In genomic region chr7:107890493-107890961, GRCh38 we compare ENCODE assay signal across 8 cellular contexts. TPM values are rescaled to one million over a fixed set of nuclear protein-coding genes. Genes with fewer than 3 reads are reported as not detected.
DNase-seq lines count a peak whose midpoint lies in the region; ATAC-seq and TF ChIP-seq lines count a peak whose summit lies in the region.

No MANE protein-coding gene starts in this region.

- H3K4me1 Mint-ChIP-seq in CD8-positive, alpha-beta memory T cell = peaks cover 43 to 51% (median 48%) of the 10 kb centered on the region in 3 donors

- no peak for TF ChIP-seq CTCF in MM.1S (IDR thresholded peaks at IDR 0.05; ENCODE audit: low read length)

- H3K27me3 Mint-ChIP-seq in CD8-positive, alpha-beta memory T cell = peaks cover 5 to 6% of the 10 kb centered on the region in 2 donors

- peak overlapping the region; percentile 93 for H3K27ac ChIP-seq in CD8-positive, alpha-beta memory T cell (ENCODE audit: low read depth, low read length)
- H3K27ac ChIP-seq in MM.1S (ENCODE audit: low read length) (peak overlapping the region; percentile 80; the same call in 1 of the 2 replicates), cingulate gyrus (ENCODE audit: low read depth, low read length) (peak overlapping the region; percentile 94)

- H3K9me2 ChIP-seq in MM.1S (replicated peaks; ENCODE audit: insufficient read depth, low read length) = no peaks in the 10 kb centered on the region

- peaks cover 10% of the 10 kb centered on the region for H3K36me3 ChIP-seq in CD8-positive, alpha-beta memory T cell (ENCODE audit: insufficient read depth, low read length)
- H3K36me3 ChIP-seq in MM.1S (replicated peaks; ENCODE audit: insufficient read depth, low read length) = peaks cover 8% of the 10 kb centered on the region; the same call in 1 of the 2 replicates

- peak overlapping the region; percentile 83 for H3K9ac ChIP-seq in MM.1S (ENCODE audit: low read length)

- H3K79me2 ChIP-seq in MM.1S (ENCODE audit: low read length) = peaks cover 41% of the 10 kb centered on the region

- H4K20me1 ChIP-seq in MM.1S (ENCODE audit: insufficient read depth, low read length) = 0 out of 2 replicates have a peak, but pooled peaks cover 4% of the 10 kb centered on the region

- peak; percentile 7 for ATAC-seq in GM21515 (IDR thresholded peaks at IDR 0.05; ENCODE audit: unreplicated experiment)

- peaks cover 36% of the 10 kb centered on the region for H3K4me1 ChIP-seq in CD8-positive, alpha-beta memory T cell (ENCODE audit: insufficient read depth, low read length)
- H3K4me1 ChIP-seq in MM.1S (ENCODE audit: low read length) (peaks cover 10% of the 10 kb centered on the region), mononuclear cell (ENCODE audit: insufficient read depth, low read length) (peaks cover 27% of the 10 kb centered on the region)

- peaks cover 4 to 33% (median 9%) of the 10 kb centered on the region in 3 donors for H3K36me3 Mint-ChIP-seq in CD8-positive, alpha-beta memory T cell

- POLR2A ChIA-PET in CD8-positive, alpha-beta memory T cell (lab: Charles Lee) = interaction anchor here (0.7 to 2.3 kb wide), 4 partner anchors 10 to 722 kb away, joined by 3 to 13 read pairs (median 6); partner anchors contain the start of genes CBLL1 and HBP1

- no peaks in the 10 kb centered on the region for H3K9me3 Mint-ChIP-seq in CD8-positive, alpha-beta memory T cell

- peak overlapping the region; percentile 94 for H3K4me2 ChIP-seq in MM.1S (ENCODE audit: low read depth, low read length)

- no peak for DNase-seq in CD8-positive, alpha-beta memory T cell
- peak; percentile 31 for DNase-seq in MM.1S
- DNase-seq in EL = no peak
- DNase-seq in ecto neural progenitor cell (ENCODE audit: low spot score) = no peak
- DNase-seq in T1000 (lab: John Stamatoyannopoulos, UW) = no peak

- H3K27me3 ChIP-seq in CD8-positive, alpha-beta memory T cell (ENCODE audit: insufficient read depth, low read length, poor library complexity, severe bottlenecking) = no peaks in the 10 kb centered on the region
- H3K27me3 ChIP-seq in MM.1S (replicated peaks; ENCODE audit: insufficient read depth, low read length) (no peaks in the 10 kb centered on the region), mononuclear cell (ENCODE audit: insufficient read depth, low read length) (peaks cover under 1% of the 10 kb centered on the region)

- no peaks in the 10 kb centered on the region for H3K9me3 ChIP-seq in CD8-positive, alpha-beta memory T cell (ENCODE audit: low read length)
- H3K9me3 ChIP-seq in MM.1S (replicated peaks; ENCODE audit: insufficient read depth, low read length) = no peaks in the 10 kb centered on the region
- H3K9me3 ChIP-seq in mononuclear cell (ENCODE audit: low read depth, low read length) = no peaks in the 10 kb centered on the region

- peaks cover 9% of the 10 kb centered on the region for H3F3A ChIP-seq in MM.1S (ENCODE audit: insufficient read depth, low read length)

- CTCF ChIA-PET in CD8-positive, alpha-beta memory T cell (lab: Charles Lee) = interaction anchor here (0.8 to 6.4 kb wide), 4 partner anchors 11 to 165 kb away, joined by 3 to 38 read pairs (median 16); partner anchors contain the start of gene CBLL1

- peak overlapping the region; percentile 90 to 100 (median 99) for H3K27ac Mint-ChIP-seq in CD8-positive, alpha-beta memory T cell

- H3K4me3 Mint-ChIP-seq in CD8-positive, alpha-beta memory T cell = peak overlapping the region; percentile 91 to 100 (median 98)

- peak overlapping the region; percentile 97 for H2AFZ ChIP-seq in MM.1S (ENCODE audit: low read length)

- peak overlapping the region; percentile 86 for H3K4me3 ChIP-seq in CD8-positive, alpha-beta memory T cell (ENCODE audit: low read length)
- H3K4me3 ChIP-seq in MM.1S (ENCODE audit: low read length) (peak overlapping the region; percentile 79), mononuclear cell (ENCODE audit: low read length) (peak overlapping the region; percentile 66)

RNA-seq across cellular contexts. Expression of gene DLD, which starts 0.5 kb away (rescaled TPM):
- 100 to 1,000 TPM; 121 TPM for total RNA-seq in CD8-positive, alpha-beta memory T cell
- 53.4 TPM for polyA plus RNA-seq in CD8-positive, alpha-beta memory T cell
- total RNA-seq in mononuclear cell = 118 TPM
